10 cellular contexts compared by ENCODE assay signal in genomic region chr13:22944378-22944777, GRCh38.
"Had no signal": no experiment of that assay in that cellular context is flagged by ENCODE, and none has a peak within 500 bp of the region (broad histone marks: within the 10 kb centered on the region; RNA-seq: fewer than 3 reads in every experiment).

No MANE protein-coding gene starts in this region.

- H3K4me3 ChIP-seq: cardiac muscle cell, gastroesophageal sphincter, pancreas, vagina had no signal

- H3K9me3 ChIP-seq: gastroesophageal sphincter, pancreas, vagina had no signal

- H3K4me1 Mint-ChIP-seq: activated naive CD8-positive, alpha-beta T cell treated with anti-CD3 and anti-CD28 coated beads, Interleukin-2, amount 10 ng/mL, durations not matched to agents 7 days and 5 days; neural crest cell had no signal

- H3K27ac Mint-ChIP-seq: activated CD4-positive, alpha-beta memory T cell treated with anti-CD3 and anti-CD28 coated beads for 36 hours; activated naive CD8-positive, alpha-beta T cell treated with anti-CD3 and anti-CD28 coated beads, Interleukin-2, amount 10 ng/mL, durations not matched to agents 7 days and 5 days had no signal

- DNase-seq: activated CD4-positive, alpha-beta memory T cell treated with anti-CD3 and anti-CD28 coated beads for 36 hours; activated CD4-positive, alpha-beta T cell treated with anti-CD3 and anti-CD28 coated beads for 1 hour; activated naive CD8-positive, alpha-beta T cell treated with anti-CD3 and anti-CD28 coated beads, Interleukin-2, amount 10 ng/mL, durations not matched to agents 7 days and 5 days; pancreas; stimulated activated CD4-positive, alpha-beta T cell treated with anti-CD3 and anti-CD28 coated beads, Interleukin-15, amount 100 ng/mL, for 24 hours; stimulated activated CD4-positive, alpha-beta T cell treated with anti-CD3 and anti-CD28 coated beads, Interleukin-4, amount 100 ng/mL, for 24 hours had no signal

- H3K9me3 Mint-ChIP-seq: activated CD4-positive, alpha-beta memory T cell treated with anti-CD3 and anti-CD28 coated beads for 36 hours; neural crest cell had no signal

- H3K27me3 ChIP-seq: cardiac muscle cell, pancreas, vagina had no signal

- H3K27ac ChIP-seq: cardiac muscle cell, gastroesophageal sphincter, pancreas, vagina had no signal

- H3K36me3 Mint-ChIP-seq: activated CD4-positive, alpha-beta memory T cell treated with anti-CD3 and anti-CD28 coated beads for 36 hours; activated naive CD8-positive, alpha-beta T cell treated with anti-CD3 and anti-CD28 coated beads, Interleukin-2, amount 10 ng/mL, durations not matched to agents 7 days and 5 days had no signal

- ATAC-seq: gastroesophageal sphincter, pancreas had no signal

- H3K4me3 Mint-ChIP-seq: activated CD4-positive, alpha-beta memory T cell treated with anti-CD3 and anti-CD28 coated beads for 36 hours; activated naive CD8-positive, alpha-beta T cell treated with anti-CD3 and anti-CD28 coated beads, Interleukin-2, amount 10 ng/mL, durations not matched to agents 7 days and 5 days; neural crest cell had no signal

- H3K27me3 Mint-ChIP-seq: activated naive CD8-positive, alpha-beta T cell treated with anti-CD3 and anti-CD28 coated beads, Interleukin-2, amount 10 ng/mL, durations not matched to agents 7 days and 5 days had no signal

- H3K4me1 ChIP-seq: gastroesophageal sphincter, pancreas, vagina had no signal

- H3K36me3 ChIP-seq: cardiac muscle cell, gastroesophageal sphincter, pancreas, vagina had no signal
